In genomic region chr4:173370130-173370476, GRCh38 we compare ENCODE assay signal across 7 cellular contexts. TPM values are rescaled to one million over a fixed set of nuclear protein-coding genes. Genes with fewer than 3 reads are reported as not detected.
DNase-seq lines count a peak whose midpoint lies in the region; ATAC-seq, FAIRE-seq and TF ChIP-seq lines count a peak whose summit lies in the region.

No MANE protein-coding gene starts in this region.

- H3K4me3 ChIP-seq in endothelial cell of umbilical vein (replicated peaks in 1 of 3; ENCODE audit: insufficient read depth in 1 of 3, low read depth in 1 of 3, low read length in 3 of 3) = peak overlapping the region; percentile 87 to 99 (median 91)
- peak overlapping the region; percentile 67 to 92 (median 80) for H3K4me3 ChIP-seq in tibial nerve

- H3K4me1 Mint-ChIP-seq in neural crest cell = peaks cover 38% of the 10 kb centered on the region

- no peaks in the 10 kb centered on the region for H3K9me3 Mint-ChIP-seq in neural crest cell

- H3K9ac ChIP-seq in endothelial cell of umbilical vein (replicated peaks; ENCODE audit: extremely low read depth, insufficient read depth, low read length) = peak overlapping the region; percentile 98

- peaks cover 27% of the 10 kb centered on the region for H3K79me2 ChIP-seq in endothelial cell of umbilical vein (ENCODE audit: control insufficient read depth, insufficient read depth, low read length)

- dilution Hi-C loops in endothelial cell of umbilical vein (cut with MboI; ENCODE audit: extremely low pct_ligation_motif_present, low sequenced_read_pairs) = no loop called here

- peak overlapping the region; percentile 100 for H3K4me3 Mint-ChIP-seq in neural crest cell

- H3K4me1 ChIP-seq in endothelial cell of umbilical vein (ENCODE audit: control insufficient read depth, extremely low read depth, insufficient read depth, low read length) (peaks cover 24% of the 10 kb centered on the region), tibial nerve (peaks cover 0 to 60% (median 0%) of the 10 kb centered on the region in 4 donors)

- no peaks in the 10 kb centered on the region for H4K20me1 ChIP-seq in endothelial cell of umbilical vein (replicated peaks; ENCODE audit: control insufficient read depth, extremely low read depth, insufficient read depth, low read length)

- no peaks in the 10 kb centered on the region for H3K36me3 Mint-ChIP-seq in neural crest cell (ENCODE audit: low read depth)

- BruUV-seq in endothelial cell of umbilical vein (replicated peaks; lab: Mats Ljungman, UMichigan) = TSS peak; percentile 38

- intact Hi-C loops in endothelial cell of umbilical vein (cut with micrococcal nuclease) = loop anchor here (1.0 to 5.0 kb wide), 6 partner anchors 36 to 358 kb away; partner anchors contain the start of genes GALNT7 and HMGB2

- no peaks in the 10 kb centered on the region for H3K27me3 Mint-ChIP-seq in neural crest cell (ENCODE audit: low read depth)

- TF ChIP-seq POLR2A in endothelial cell of umbilical vein (IDR thresholded peaks at IDR 0.05; ENCODE audit: low read depth, low read length) = no peak
- no peak for TF ChIP-seq POLR2A in tibial nerve (IDR thresholded peaks at IDR 0.05)

- H3K27ac ChIP-seq in endothelial cell of umbilical vein (ENCODE audit: insufficient read depth, low read depth, low read length) = peak overlapping the region; percentile 93
- peak overlapping the region; percentile 91 to 99 (median 96) for H3K27ac ChIP-seq in tibial nerve

- POLR2A ChIA-PET in endothelial cell of umbilical vein (lab: Charles Lee) = interaction anchor here (0.7 to 6.1 kb wide), 6 partner anchors 36 to 310 kb away, joined by 3 to 127 read pairs (median 4); partner anchors contain the start of gene HMGB2

- H3K4me2 ChIP-seq in endothelial cell of umbilical vein (ENCODE audit: insufficient read depth, low read length) = peak overlapping the region; percentile 99

- TF ChIP-seq CTCF in endothelial cell of umbilical vein (IDR thresholded peaks at IDR 0.05; ENCODE audit: extremely low read depth in 1 of 2, insufficient read depth in 1 of 2, low read depth in 1 of 2, low read length in 2 of 2) (no peak), neural crest cell (conservative IDR thresholded peaks at IDR 0.05) (no peak), tibial nerve (IDR thresholded peaks at IDR 0.05) (no peak)

- H3K9me3 ChIP-seq in endothelial cell of umbilical vein (replicated peaks; ENCODE audit: control insufficient read depth, insufficient read depth, low read length) (no peaks in the 10 kb centered on the region), tibial nerve (no peaks in the 10 kb centered on the region)

- ATAC-seq in GM19438 (IDR thresholded peaks at IDR 0.05; ENCODE audit: low read depth, unreplicated experiment) = peak; percentile 4
- peak; percentile 2 for ATAC-seq in HG03432 (IDR thresholded peaks at IDR 0.05; ENCODE audit: unreplicated experiment)

- CTCF ChIA-PET in endothelial cell of umbilical vein (lab: Charles Lee) = interaction anchor here (0.6 to 4.3 kb wide), 15 partner anchors 8 to 356 kb away, joined by 3 to 37 read pairs (median 5); no protein-coding TSS in a partner anchor

- H3K27me3 ChIP-seq in endothelial cell of umbilical vein (ENCODE audit: control insufficient read depth in 2 of 2, insufficient read depth in 2 of 2, low read length in 2 of 2) (no peaks in the 10 kb centered on the region), tibial nerve (peaks cover 0 to 3% of the 10 kb centered on the region in 2 donors)

- H3K27ac Mint-ChIP-seq in neural crest cell (ENCODE audit: unreplicated experiment) = peak overlapping the region; percentile 97

- peak overlapping the region; percentile 90 for H2AFZ ChIP-seq in endothelial cell of umbilical vein (ENCODE audit: low read depth, low read length)

- DNase-seq in activated CD4-positive, alpha-beta T cell treated with anti-CD3 and anti-CD28 coated beads, Interleukin-2, amount 50 U/mL, for 48 hours = peak; percentile 59 to 67
- no peak for DNase-seq in endothelial cell of umbilical vein (ENCODE audit: low read depth, low spot score)
- no peak for DNase-seq in neural crest cell (ENCODE audit: low read depth, low spot score)
- DNase-seq in tibial nerve (ENCODE audit: low spot score in 2 of 2) = peak; percentile 54 to 62
- DNase-seq in NCI-H2196 treated with DMSO at 0.1 percent for 48 hours (lab: John Stamatoyannopoulos, UW; ENCODE audit: unreplicated experiment) = no peak

- H3K36me3 ChIP-seq in endothelial cell of umbilical vein (ENCODE audit: control insufficient read depth in 2 of 2, extremely low read depth in 1 of 2, insufficient read depth in 2 of 2, low read length in 2 of 2) (no peaks in the 10 kb centered on the region), tibial nerve (no peaks in the 10 kb centered on the region)

- FAIRE-seq in endothelial cell of umbilical vein (lab: Jason Lieb, UNC) = no peak

- H3K9me1 ChIP-seq in endothelial cell of umbilical vein (replicated peaks; ENCODE audit: control insufficient read depth, extremely low read depth, insufficient read depth, low read length) = no peaks in the 10 kb centered on the region

- 0 to 1% methylated on average over 14 of the region's 14 CpGs for WGBS in tibial nerve, 2 donors

- TF ChIP-seq EP300 in tibial nerve (IDR thresholded peaks at IDR 0.05) = no peak

TF ChIP-seq in endothelial cell of umbilical vein, 7 proteins besides CTCF, POLR2A, EP300 and RAD21:
- TF ChIP-seq MYC (IDR thresholded peaks at IDR 0.05; ENCODE audit: low read depth, low read length) = no peak
- TF ChIP-seq POLR2AphosphoS5 (IDR thresholded peaks at IDR 0.05; ENCODE audit: insufficient read depth, low read depth, low read length) = no peak
- TF ChIP-seq JUN (IDR thresholded peaks at IDR 0.05; ENCODE audit: borderline replicate concordance, insufficient read depth, insufficient read length, low read depth) = no peak
- TF ChIP-seq FOS (IDR thresholded peaks at IDR 0.05; ENCODE audit: borderline replicate concordance, insufficient read depth, low read length) = no peak
- TF ChIP-seq EZH2 (IDR thresholded peaks at IDR 0.05; ENCODE audit: borderline replicate concordance, low read depth, low read length, severe bottlenecking) = no peak
- no peak for TF ChIP-seq GATA2 (IDR thresholded peaks at IDR 0.05; ENCODE audit: insufficient read depth, insufficient read length, low read depth, low read length)
- TF ChIP-seq MAX (IDR thresholded peaks at IDR 0.05; ENCODE audit: insufficient read depth, insufficient read length) = no peak

RNA-seq across cellular contexts. Expression of gene SAP30, which starts 0.7 kb away (rescaled TPM):
- total RNA-seq in endothelial cell of umbilical vein = 23.8 and 27.1 TPM in 2 replicates
- 7.5 and 9.9 TPM in 2 replicates for polyA plus RNA-seq in endothelial cell of umbilical vein
- 14.9 and 16.5 TPM in 2 replicates for polyA plus RNA-seq in endothelial cell of umbilical vein (2011; cell fraction: cytosol; rRNA removed)
- polyA plus RNA-seq in endothelial cell of umbilical vein (2011; cell fraction: nucleus; rRNA removed) = 6.7 and 10.4 TPM in 2 replicates
- 13.9 and 23.0 TPM in 2 replicates for polyA plus RNA-seq in endothelial cell of umbilical vein (2012)
- polyA minus RNA-seq in endothelial cell of umbilical vein = 3.0 and 3.1 TPM in 2 replicates
- 14.6 TPM for polyA minus RNA-seq in endothelial cell of umbilical vein (2011; cell fraction: cytosol; rRNA and poly(A)+ RNA removed)
- polyA minus RNA-seq in endothelial cell of umbilical vein (2011; cell fraction: nucleus; rRNA and poly(A)+ RNA removed) = 4.4 and 9.4 TPM in 2 replicates
- 44.3 and 47.1 TPM in 2 replicates for total RNA-seq in neural crest cell
- total RNA-seq in tibial nerve = 10 to 100 TPM; 27.7 to 88.5 (median 49.1) TPM

RNA-seq across cellular contexts. Expression of gene SCRG1, which starts 28.8 kb away (rescaled TPM):
- total RNA-seq in endothelial cell of umbilical vein = not detected in 2 replicates
- polyA plus RNA-seq in endothelial cell of umbilical vein = not detected in 2 replicates
- polyA plus RNA-seq in endothelial cell of umbilical vein (2011; cell fraction: cytosol; rRNA removed) = not detected in 2 replicates
- polyA plus RNA-seq in endothelial cell of umbilical vein (2011; cell fraction: nucleus; rRNA removed) = not detected in 2 replicates
- not detected in 2 replicates for polyA plus RNA-seq in endothelial cell of umbilical vein (2012)
- not detected in 2 replicates for polyA minus RNA-seq in endothelial cell of umbilical vein
- polyA minus RNA-seq in endothelial cell of umbilical vein (2011; cell fraction: cytosol; rRNA and poly(A)+ RNA removed) = not detected
- polyA minus RNA-seq in endothelial cell of umbilical vein (2011; cell fraction: nucleus; rRNA and poly(A)+ RNA removed) = not detected in 2 replicates
- total RNA-seq in neural crest cell = 4.8 and 5.1 TPM in 2 replicates
- 1 to 10 TPM in 1 of 4 donors, under 1 TPM in 3; 0.21 to 2.2 (median 0.59) TPM for total RNA-seq in tibial nerve

RNA-seq across cellular contexts. Expression of gene HMGB2, which starts 35.9 kb away (rescaled TPM):
- 217 and 233 TPM in 2 replicates for total RNA-seq in endothelial cell of umbilical vein
- polyA plus RNA-seq in endothelial cell of umbilical vein = 25.5 and 45.9 TPM in 2 replicates
- 159 and 171 TPM in 2 replicates for polyA plus RNA-seq in endothelial cell of umbilical vein (2011; cell fraction: cytosol; rRNA removed)
- polyA plus RNA-seq in endothelial cell of umbilical vein (2011; cell fraction: nucleus; rRNA removed) = 77.0 and 157 TPM in 2 replicates
- 95.9 and 232 TPM in 2 replicates for polyA plus RNA-seq in endothelial cell of umbilical vein (2012)
- 20.7 and 22.6 TPM in 2 replicates for polyA minus RNA-seq in endothelial cell of umbilical vein
- 49.7 TPM for polyA minus RNA-seq in endothelial cell of umbilical vein (2011; cell fraction: cytosol; rRNA and poly(A)+ RNA removed)
- polyA minus RNA-seq in endothelial cell of umbilical vein (2011; cell fraction: nucleus; rRNA and poly(A)+ RNA removed) = 26.8 and 30.1 TPM in 2 replicates
- 274 and 281 TPM in 2 replicates for total RNA-seq in neural crest cell
- 10 to 100 TPM; 63.3 to 83.4 (median 72.4) TPM for total RNA-seq in tibial nerve

Comparison
In these comparisons a context has a peak if more than half of its experiments do, and no peak if none do; other contexts are left out.
1. DNase-seq: peak in activated CD4-positive, alpha-beta T cell treated with anti-CD3 and anti-CD28 coated beads, Interleukin-2, amount 50 U/mL, for 48 hours (2 of 2) and tibial nerve (2 of 2); none in endothelial cell of umbilical vein (single experiment), neural crest cell (single experiment) and NCI-H2196 treated with DMSO at 0.1 percent for 48 hours (single experiment).